ENCODE assay signal across 8 cellular contexts in the genomic region with DNA sequence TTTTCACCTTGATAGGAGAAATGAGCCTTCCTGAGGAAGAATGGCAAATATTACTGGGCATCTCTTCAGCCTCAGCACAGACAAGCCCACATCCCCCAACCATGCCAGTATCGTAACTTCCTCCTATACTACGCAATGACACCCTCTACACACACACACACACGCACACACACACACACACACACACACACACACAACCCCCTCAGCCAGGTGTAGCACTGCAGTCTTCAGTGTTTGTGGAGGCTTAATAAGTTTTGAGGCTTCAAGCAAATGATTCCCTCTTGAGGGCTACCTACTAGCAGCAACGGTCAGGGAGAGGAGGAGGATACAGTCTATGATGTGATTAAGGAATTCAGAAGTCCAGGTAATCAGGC. TPM values are rescaled to one million over a fixed set of nuclear protein-coding genes. Genes with fewer than 3 reads are reported as not detected.
DNase-seq lines count a peak whose midpoint lies in the region; ATAC-seq and TF ChIP-seq lines count a peak whose summit lies in the region.

No MANE protein-coding gene starts in this region.

- H3K9me3 ChIP-seq in lung (ENCODE audit: control insufficient read depth in 2 of 2, insufficient read depth in 1 of 2, low read length in 1 of 2), result no peaks in the 10 kb centered on the region

- TF ChIP-seq CTCF in brain microvascular endothelial cell (IDR thresholded peaks at IDR 0.05; ENCODE audit: low read depth, low read length, missing control alignments), result no peak
- TF ChIP-seq CTCF in lung (IDR thresholded peaks at IDR 0.05; ENCODE audit: control extremely low read depth, extremely low read depth), result no peak

- H3K27me3 ChIP-seq in brain microvascular endothelial cell (replicated peaks) (no peaks in the 10 kb centered on the region), lung (ENCODE audit: control insufficient read depth, insufficient read depth) (no peaks in the 10 kb centered on the region)

- in situ Hi-C loops in brain microvascular endothelial cell (cut with HindIII; ENCODE audit: low pct_ligation_motif_present, low sequenced_read_pairs), result no loop called here

- WGBS in lung, 2 donors, result 1% methylated on average over 4 of the region's 4 CpGs

- H3K4me3 ChIP-seq in brain microvascular endothelial cell (ENCODE audit: low read depth, low read length), result peak overlapping the region; percentile 81
- H3K4me3 ChIP-seq in lung, result peak overlapping the region; percentile 49

- ATAC-seq in SK-N-SH treated with all-trans-retinoic acid at 6 μM for 48 hours (peak; percentile 14), lung (ENCODE audit: insufficient read depth, low FRiP score) (no peak), GM21367 (IDR thresholded peaks at IDR 0.05; ENCODE audit: unreplicated experiment) (no peak)

- no peaks in the 10 kb centered on the region for H3K36me3 ChIP-seq in brain microvascular endothelial cell (replicated peaks)
- H3K36me3 ChIP-seq in lung (ENCODE audit: control insufficient read depth in 2 of 2, insufficient read depth in 2 of 2, low read length in 2 of 2), result no peaks in the 10 kb centered on the region

- DNase-seq in DMS79 treated with DMSO at 0.1 percent for 48 hours (lab: John Stamatoyannopoulos, UW), result peak; percentile 6
- no peak for DNase-seq in DMS79 (lab: John Stamatoyannopoulos, UW)
- peak; percentile 27 for DNase-seq in brain microvascular endothelial cell
- DNase-seq in lung (ENCODE audit: low spot score), result no peak
- DNase-seq in NCI-H187 treated with DMSO at 0.1 percent for 48 hours (lab: John Stamatoyannopoulos, UW), result no peak

- peaks cover 0 to 7% of the 10 kb centered on the region in 2 donors for H3K4me1 ChIP-seq in lung (ENCODE audit: control insufficient read depth in 2 of 2, insufficient read depth in 2 of 2, low read length in 2 of 2)

- no peak overlapping the region for H3K27ac ChIP-seq in brain microvascular endothelial cell
- no peak overlapping the region for H3K27ac ChIP-seq in lung (ENCODE audit: low read depth in 1 of 2, low read length in 1 of 2)
- H3K27ac ChIP-seq in temporal lobe (ENCODE audit: low read depth, low read length), result peak overlapping the region; percentile 44

TF ChIP-seq in SK-N-SH treated with all-trans-retinoic acid at 6 μM for 48 hours, 23 proteins besides CTCF, POLR2A, EP300 and RAD21:
- TF ChIP-seq OSR1 (CRISPR knock-in tag; IDR thresholded peaks at IDR 0.05), result no peak
- no peak for TF ChIP-seq ZNF8 (CRISPR knock-in tag; IDR thresholded peaks at IDR 0.05)
- no peak for TF ChIP-seq ZFP3 (CRISPR knock-in tag; IDR thresholded peaks at IDR 0.05)
- TF ChIP-seq, protein P1, sequence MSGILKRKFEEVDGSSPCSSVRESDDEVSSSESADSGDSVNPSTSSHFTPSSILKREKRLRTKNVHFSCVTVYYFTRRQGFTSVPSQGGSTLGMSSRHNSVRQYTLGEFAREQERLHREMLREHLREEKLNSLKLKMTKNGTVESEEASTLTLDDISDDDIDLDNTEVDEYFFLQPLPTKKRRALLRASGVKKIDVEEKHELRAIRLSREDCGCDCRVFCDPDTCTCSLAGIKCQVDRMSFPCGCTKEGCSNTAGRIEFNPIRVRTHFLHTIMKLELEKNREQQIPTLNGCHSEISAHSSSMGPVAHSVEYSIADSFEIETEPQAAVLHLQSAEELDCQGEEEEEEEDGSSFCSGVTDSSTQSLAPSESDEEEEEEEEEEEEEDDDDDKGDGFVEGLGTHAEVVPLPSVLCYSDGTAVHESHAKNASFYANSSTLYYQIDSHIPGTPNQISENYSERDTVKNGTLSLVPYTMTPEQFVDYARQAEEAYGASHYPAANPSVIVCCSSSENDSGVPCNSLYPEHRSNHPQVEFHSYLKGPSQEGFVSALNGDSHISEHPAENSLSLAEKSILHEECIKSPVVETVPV (CRISPR knock-in tag; IDR thresholded peaks at IDR 0.05), result no peak

RNA-seq across cellular contexts. Expression of a gene that starts 1.6 kb away (rescaled TPM):
- total RNA-seq in lung (10 to 100 TPM; 33.7 to 41.1 TPM), temporal lobe (12.3 TPM)
- polyA plus RNA-seq in lung, result 10 to 100 TPM; 19.3 to 28.0 TPM

RNA-seq across cellular contexts. Expression of a gene that starts 4.8 kb away (rescaled TPM):
- total RNA-seq in lung (10 to 100 TPM; 32.0 to 32.3 TPM), temporal lobe (13.8 TPM)
- 10 to 100 TPM; 37.7 to 44.9 TPM for polyA plus RNA-seq in lung

RNA-seq across cellular contexts. Expression of a gene that starts 33.3 kb away (rescaled TPM):
- total RNA-seq in lung (1 to 10 TPM in 1 of 2 donors, under 1 TPM in 1; 0.43 to 1.7 TPM), temporal lobe (0.49 TPM)
- 1 to 10 TPM; 1.0 to 1.1 TPM for polyA plus RNA-seq in lung

RNA-seq across cellular contexts. Expression of a gene that starts 34.1 kb away (rescaled TPM):
- total RNA-seq in lung (10 to 100 TPM; 27.4 to 28.0 TPM), temporal lobe (3.9 TPM)
- polyA plus RNA-seq in lung, result 10 to 100 TPM; 13.0 to 25.5 TPM

RNA-seq across cellular contexts. Expression of a gene that starts 41.3 kb away (rescaled TPM):
- total RNA-seq in lung (100 to 1,000 TPM; 113 to 118 TPM), temporal lobe (47.9 TPM)
- 10 to 100 TPM; 64.5 to 70.0 TPM for polyA plus RNA-seq in lung

Comparison
In these comparisons a context has a peak if more than half of its experiments do, and no peak if none do; other contexts are left out.
1. DNase-seq: peak in DMS79 treated with DMSO at 0.1 percent for 48 hours (single experiment) and brain microvascular endothelial cell (single experiment); none in DMS79 (single experiment), lung (single experiment) and NCI-H187 treated with DMSO at 0.1 percent for 48 hours (single experiment).